Comparison of ENCODE assay signal across 9 cellular contexts in genomic region chr20:36173451-36173933, GRCh38. TPM values are rescaled to one million over a fixed set of nuclear protein-coding genes. Genes with fewer than 3 reads are reported as not detected.
DNase-seq lines count a peak whose midpoint lies in the region; ATAC-seq and TF ChIP-seq lines count a peak whose summit lies in the region.
"Had no signal": no experiment of that assay in that cellular context is flagged by ENCODE, and none has a peak within 500 bp of the region (broad histone marks: within the 10 kb centered on the region; RNA-seq: fewer than 3 reads in every experiment).

No MANE protein-coding gene starts in this region.

- H3K27me3 Mint-ChIP-seq in activated naive CD8-positive, alpha-beta T cell treated with anti-CD3 and anti-CD28 coated beads for 36 hours: peaks cover 9% of the 10 kb centered on the region

- H3K27ac Mint-ChIP-seq in activated naive CD8-positive, alpha-beta T cell treated with anti-CD3 and anti-CD28 coated beads for 36 hours: no peak overlapping the region
- H3K27ac Mint-ChIP-seq: mesothelial cell of epicardium had no signal

- H3K4me1 Mint-ChIP-seq in activated naive CD8-positive, alpha-beta T cell treated with anti-CD3 and anti-CD28 coated beads for 36 hours: no peaks in the 10 kb centered on the region

- peak overlapping the region; percentile 45 for H3K4me2 ChIP-seq in BLaER1
- H3K4me2 ChIP-seq in mammary epithelial cell (ENCODE audit: insufficient read depth, low read depth, low read length): no peak overlapping the region

- WGBS in mammary epithelial cell (ENCODE audit: low coverage, missing lambda C conversion rate): 81% methylated on average over 6 of the region's 11 CpGs
- 37 to 47% (median 44%) methylated on average over 11 of the region's 11 CpGs for WGBS in psoas muscle, 3 donors

- H3K9ac ChIP-seq in BLaER1: 0 out of 2 replicates have a peak overlapping the region, but pooled peaks have one; percentile 24
- no peak overlapping the region for H3K9ac ChIP-seq in mammary epithelial cell (ENCODE audit: insufficient read depth, low read length)

- ATAC-seq in psoas muscle: no peak
- no peak for ATAC-seq in HG03457 (IDR thresholded peaks at IDR 0.05; ENCODE audit: unreplicated experiment)

- H3K27ac ChIP-seq in BLaER1 (peak overlapping the region; percentile 55; the same call in 1 of the 2 replicates), mammary epithelial cell (ENCODE audit: insufficient read depth, low read depth, low read length) (no peak overlapping the region), psoas muscle (no peak overlapping the region)

- no peak overlapping the region for H2AFZ ChIP-seq in mammary epithelial cell (ENCODE audit: low read depth, low read length)

- BruUV-seq in mammary epithelial cell (replicated peaks; lab: Mats Ljungman, UMichigan): no TSS peak

- H4K20me1 ChIP-seq in BLaER1: peaks cover 8% of the 10 kb centered on the region; the same call in 1 of the 2 replicates
- no peaks in the 10 kb centered on the region for H4K20me1 ChIP-seq in mammary epithelial cell (ENCODE audit: insufficient read depth, low read length)

- H3K4me1 ChIP-seq in BLaER1 (peaks cover 11% of the 10 kb centered on the region), mammary epithelial cell (ENCODE audit: insufficient read depth, low read length) (peaks cover 8% of the 10 kb centered on the region), psoas muscle (no peaks in the 10 kb centered on the region)

- no peaks in the 10 kb centered on the region for H3K9me3 ChIP-seq in BLaER1
- H3K9me3 ChIP-seq in mammary epithelial cell (replicated peaks; ENCODE audit: insufficient read depth, low read length): no peaks in the 10 kb centered on the region
- H3K9me3 ChIP-seq in psoas muscle: no peaks in the 10 kb centered on the region

- TF ChIP-seq CTCF in mammary epithelial cell (conservative IDR thresholded peaks at IDR 0.05 in 1 of 2, IDR thresholded peaks at IDR 0.05 in 1 of 2; ENCODE audit: extremely low read depth in 1 of 2, insufficient read depth in 1 of 2, low read depth in 1 of 2, low read length in 2 of 2) (no peak), psoas muscle (IDR thresholded peaks at IDR 0.05) (no peak)

- no peaks in the 10 kb centered on the region for H3K36me3 Mint-ChIP-seq in activated naive CD8-positive, alpha-beta T cell treated with anti-CD3 and anti-CD28 coated beads for 36 hours

- DNase-seq in Jurkat, Clone E6-1 (ENCODE audit: low read depth, low spot score): peak; percentile 18
- DNase-seq in activated naive CD8-positive, alpha-beta T cell treated with anti-CD3 and anti-CD28 coated beads for 36 hours: peak; percentile 7
- DNase-seq in kidney tubule cell (ENCODE audit: low spot score) (peak; percentile 55), mammary epithelial cell (no peak), NCI-H345 (lab: John Stamatoyannopoulos, UW) (no peak), psoas muscle (no peak)

- CTCF ChIA-PET in mammary epithelial cell (lab: Charles Lee; ENCODE audit: low non-redundant PET): no interaction called here

- H3K9me3 Mint-ChIP-seq in activated naive CD8-positive, alpha-beta T cell treated with anti-CD3 and anti-CD28 coated beads for 36 hours: no peaks in the 10 kb centered on the region
- H3K9me3 Mint-ChIP-seq: mesothelial cell of epicardium had no signal

- H3K27me3 ChIP-seq in BLaER1 (no peaks in the 10 kb centered on the region), mammary epithelial cell (ENCODE audit: insufficient read depth, low read length) (no peaks in the 10 kb centered on the region), psoas muscle (ENCODE audit: insufficient read depth in 3 of 3, low read length in 2 of 3) (no peaks in the 10 kb centered on the region)

- H3K4me3 ChIP-seq in BLaER1 (no peak overlapping the region), mammary epithelial cell (replicated peaks in 1 of 3; ENCODE audit: insufficient read depth in 1 of 3, low read depth in 2 of 3, low read length in 3 of 3) (no peak overlapping the region), psoas muscle (no peak overlapping the region)
- no peak overlapping the region for H3K4me3 ChIP-seq in Jurkat, Clone E6-1 (ENCODE audit: low read length)

- no peak overlapping the region for H3K4me3 Mint-ChIP-seq in activated naive CD8-positive, alpha-beta T cell treated with anti-CD3 and anti-CD28 coated beads for 36 hours
- H3K4me3 Mint-ChIP-seq: mesothelial cell of epicardium had no signal

- intact Hi-C loops in mammary epithelial cell (cut with micrococcal nuclease): no loop called here
- intact Hi-C loops in psoas muscle (cut with DNase I): no loop called here

- H3K36me3 ChIP-seq in BLaER1 (peaks cover 11% of the 10 kb centered on the region; the same call in 1 of the 2 replicates), mammary epithelial cell (ENCODE audit: insufficient read depth, low read length) (no peaks in the 10 kb centered on the region), psoas muscle (ENCODE audit: insufficient read depth in 1 of 2, low read depth in 1 of 2) (no peaks in the 10 kb centered on the region)

- in situ Hi-C loops in mammary epithelial cell (cut with MboI; ENCODE audit: low sequenced_read_pairs in 2 of 2): no loop called here

- dilution Hi-C loops in mammary epithelial cell (cut with HindIII; ENCODE audit: low sequenced_read_pairs): no loop called here

- no peaks in the 10 kb centered on the region for H3K79me2 ChIP-seq in mammary epithelial cell (ENCODE audit: insufficient read depth, low read length)

RNA-seq across cellular contexts. Expression of gene EPB41L1, which starts 19.0 kb away (rescaled TPM):
- polyA plus RNA-seq in Jurkat, Clone E6-1 (2012; ENCODE audit: insufficient read depth, insufficient read length): 8.1 TPM
- total RNA-seq in activated naive CD8-positive, alpha-beta T cell treated with anti-CD3 and anti-CD28 coated beads for 36 hours: under 1 TPM; 0.84 to 0.99 TPM
- total RNA-seq in mammary epithelial cell (10 to 100 TPM; 14.4 to 29.7 TPM), psoas muscle (10 to 100 TPM in 2 of 4 donors, 1 to 10 TPM in 2; 9.1 to 24.1 (median 9.9) TPM)
- polyA plus RNA-seq in mammary epithelial cell (8.9 TPM), psoas muscle (1 to 10 TPM; 4.2 to 4.9 (median 4.2) TPM)
- polyA minus RNA-seq in mammary epithelial cell: 27.8 TPM

Comparison
In these comparisons a context has a peak if more than half of its experiments do, and no peak if none do; other contexts are left out.
1. DNase-seq: peak in Jurkat, Clone E6-1 (single experiment), activated naive CD8-positive, alpha-beta T cell treated with anti-CD3 and anti-CD28 coated beads for 36 hours (single experiment) and kidney tubule cell (single experiment); none in mammary epithelial cell (single experiment), NCI-H345 (single experiment) and psoas muscle (0 of 2).
2. RNA of gene EPB41L1, which starts 19.0 kb away (total RNA-seq): 14.4 to 29.7 TPM in mammary epithelial cell and 9.1 to 24.1 TPM in psoas muscle; 0.84 to 0.99 TPM in activated naive CD8-positive, alpha-beta T cell treated with anti-CD3 and anti-CD28 coated beads for 36 hours; every median in the first group is over 4 times any median in the second.